Comparison of ENCODE assay signal across 32 cellular contexts in the genomic region with DNA sequence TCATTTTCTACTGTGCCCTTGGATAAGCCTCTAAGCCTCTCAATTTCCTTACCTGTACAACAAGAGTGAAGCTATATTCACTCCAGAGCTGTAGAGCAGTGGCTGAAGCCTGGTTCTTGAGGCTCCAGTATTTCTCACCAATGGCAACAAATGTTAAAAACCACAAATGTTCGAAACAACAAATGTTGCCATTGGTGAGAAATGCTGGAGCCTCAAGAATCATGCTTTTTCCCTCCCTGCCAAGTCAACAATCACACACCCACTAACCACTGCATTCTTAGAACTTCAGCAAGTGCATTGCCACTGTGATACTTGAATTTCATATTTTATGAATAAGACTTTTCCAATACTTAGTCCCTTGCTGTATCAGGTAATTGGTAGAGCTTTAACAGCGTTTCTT.
"Had no signal": no experiment of that assay in that cellular context is flagged by ENCODE, and none has a peak within 500 bp of the region (broad histone marks: within the 10 kb centered on the region; RNA-seq: fewer than 3 reads in every experiment).

No MANE protein-coding gene starts in this region.

- H3K9me3 ChIP-seq: SJCRH30 had no signal

- H3K4me3 ChIP-seq: cardiac muscle cell, SJCRH30, SK-N-MC had no signal

- H3K36me3 ChIP-seq: cardiac muscle cell, SJCRH30, WERI-Rb-1 had no signal

- H3K27me3 ChIP-seq: cardiac muscle cell, SJCRH30 had no signal

- ATAC-seq: activated CD8-positive, alpha-beta T cell treated with anti-CD3 and anti-CD28 coated beads for 36 hours; activated T-cell treated with anti-CD3 and anti-CD28 coated beads, Interleukin-2, amount 50 U/mL, for 72 hours; activated T-helper 17 cell treated with anti-CD3 and anti-CD28 coated beads, Interleukin-2, amount 50 U/mL, for 72 hours had no signal

- H3K27ac ChIP-seq: cardiac muscle cell, SJCRH30, SK-N-MC, WERI-Rb-1 had no signal

- DNase-seq: activated CD4-positive, alpha-beta T cell treated with anti-CD3 and anti-CD28 coated beads for 1 hour; activated CD4-positive, alpha-beta T cell treated with anti-CD3 and anti-CD28 coated beads for 48 hours; activated CD4-positive, alpha-beta T cell treated with anti-CD3 and anti-CD28 coated beads, Interleukin-2, amount 50 U/mL, for 4 hours; activated CD4-positive, CD25-positive, alpha-beta regulatory T cell; activated CD8-positive, alpha-beta T cell treated with anti-CD3 and anti-CD28 coated beads for 36 hours; activated effector memory CD4-positive, alpha-beta T cell treated with anti-CD3 and anti-CD28 coated beads, Interleukin-2, amount 50 U/mL, for 16 hours; activated naive CD4-positive, alpha-beta T cell treated with Interleukin-2 at 50 U/mL for 16 hours; activated naive CD8-positive, alpha-beta T cell treated with anti-CD3 and anti-CD28 coated beads, Interleukin-2, amount 10 ng/mL, durations not matched to agents 7 days and 5 days; activated T-cell treated with anti-CD3 and anti-CD28 coated beads, Interleukin-2, amount 50 U/mL, for 1 hour; activated T-cell treated with anti-CD3 and anti-CD28 coated beads, Interleukin-2, amount 50 U/mL, for 72 hours; amygdala; Kasumi-1; KG1; MM.1S; MV-4-11; NCI-H1092 treated with DMSO at 0.1 percent for 48 hours; NCI-H1417; NCI-H146; NCI-H187; NCI-H2029 treated with DMSO at 0.1 percent for 48 hours; NCI-H2107; NCI-H2171; NCI-H510A; NCI-H526; NCI-H748 treated with DMSO at 0.1 percent for 48 hours; SHP77; SJCRH30; T1000; WERI-Rb-1 had no signal
